In genomic region chr20:57708694-57709673, GRCh38 we compare ENCODE assay signal across 8 cellular contexts. TPM values are rescaled to one million over a fixed set of nuclear protein-coding genes. Genes with fewer than 3 reads are reported as not detected.
A peak's percentile ranks its signal among the peaks of the same experiment; 100 is the strongest.
DNase-seq lines count a peak whose midpoint lies in the region; ATAC-seq and TF ChIP-seq lines count a peak whose summit lies in the region.

No MANE protein-coding gene starts in this region.

- no peaks in the 10 kb centered on the region for H3K9me3 Mint-ChIP-seq in stimulated activated memory B cell treated with anti-CD40 and anti-IgM and Interleukin-4, amounts not matched to agents 10 μg/mL and 1 μg/mL and 100 μg/mL, for 72 hours

- ATAC-seq in GM19035 (IDR thresholded peaks at IDR 0.05; ENCODE audit: unreplicated experiment) = peak; percentile 10
- no peak for ATAC-seq in RWPE2 (ENCODE audit: low read depth)
- ATAC-seq in body of pancreas = peak; percentile 7
- peak; percentile 38 for ATAC-seq in left colon
- peak; percentile 3 for ATAC-seq in stimulated activated memory B cell treated with anti-CD40 and anti-IgM and Interleukin-4, amounts not matched to agents 10 μg/mL and 1 μg/mL and 100 μg/mL, for 72 hours
- ATAC-seq in GM21360 (IDR thresholded peaks at IDR 0.05; ENCODE audit: unreplicated experiment) = no peak

- peak in 1 of 3 donors; percentile 11 for TF ChIP-seq POLR2A in body of pancreas (IDR thresholded peaks at IDR 0.05)

- DNase-seq in RWPE2 (ENCODE audit: low spot score) = no peak
- peak in 3 of 4 donors; percentile 20 to 45 (median 32) for DNase-seq in body of pancreas
- peak in 1 of 2 donors; percentile 57 for DNase-seq in left colon
- DNase-seq in RKO (ENCODE audit: low spot score) = no peak
- DNase-seq in AML-193 (lab: John Stamatoyannopoulos, UW) = no peak

- peaks cover 69% of the 10 kb centered on the region for H3K4me1 Mint-ChIP-seq in stimulated activated memory B cell treated with anti-CD40 and anti-IgM and Interleukin-4, amounts not matched to agents 10 μg/mL and 1 μg/mL and 100 μg/mL, for 72 hours

- no peaks in the 10 kb centered on the region for H3K9me3 ChIP-seq in RWPE2 (ENCODE audit: severe bottlenecking)
- no peaks in the 10 kb centered on the region for H3K9me3 ChIP-seq in body of pancreas

- TF ChIP-seq CTCF in RWPE2 (IDR thresholded peaks at IDR 0.05; ENCODE audit: poor library complexity, severe bottlenecking) (no peak), body of pancreas (IDR thresholded peaks at IDR 0.05) (no peak)

- H3K27ac Mint-ChIP-seq in stimulated activated memory B cell treated with anti-CD40 and anti-IgM and Interleukin-4, amounts not matched to agents 10 μg/mL and 1 μg/mL and 100 μg/mL, for 72 hours = peak overlapping the region; percentile 96

- peak overlapping the region; percentile 85 for H3K4me3 ChIP-seq in RWPE2 (ENCODE audit: severe bottlenecking)
- H3K4me3 ChIP-seq in body of pancreas = peak overlapping the region; percentile 10 to 13

- H3K4me3 Mint-ChIP-seq in stimulated activated memory B cell treated with anti-CD40 and anti-IgM and Interleukin-4, amounts not matched to agents 10 μg/mL and 1 μg/mL and 100 μg/mL, for 72 hours = peak overlapping the region; percentile 98

- H3K27ac ChIP-seq in RWPE2 (ENCODE audit: poor library complexity, severe bottlenecking) (peak overlapping the region; percentile 100), body of pancreas (peak overlapping the region; percentile 70 to 93 (median 89))

- no peaks in the 10 kb centered on the region for H3K27me3 ChIP-seq in RWPE2 (ENCODE audit: insufficient read depth, poor library complexity, severe bottlenecking)
- H3K27me3 ChIP-seq in body of pancreas = no peaks in the 10 kb centered on the region

- intact Hi-C loops in body of pancreas (cut with DNase I) (no loop called here), left colon (cut with DNase I, micrococcal nuclease) (no loop called here)

- peaks cover 19% of the 10 kb centered on the region for H3K27me3 Mint-ChIP-seq in stimulated activated memory B cell treated with anti-CD40 and anti-IgM and Interleukin-4, amounts not matched to agents 10 μg/mL and 1 μg/mL and 100 μg/mL, for 72 hours

- H3K36me3 Mint-ChIP-seq in stimulated activated memory B cell treated with anti-CD40 and anti-IgM and Interleukin-4, amounts not matched to agents 10 μg/mL and 1 μg/mL and 100 μg/mL, for 72 hours = no peaks in the 10 kb centered on the region

- 6 to 17% methylated on average over 11 to 104 of the region's 108 CpGs for WGBS in body of pancreas, 2 donors

- peaks cover 62% of the 10 kb centered on the region for H3K4me1 ChIP-seq in RWPE2 (ENCODE audit: insufficient read depth, poor library complexity, severe bottlenecking)
- peaks cover 55% of the 10 kb centered on the region for H3K4me1 ChIP-seq in body of pancreas

- peaks cover 49% of the 10 kb centered on the region for H3K36me3 ChIP-seq in RWPE2 (ENCODE audit: low read depth)
- no peaks in the 10 kb centered on the region for H3K36me3 ChIP-seq in body of pancreas (replicated peaks in 1 of 2; ENCODE audit: insufficient read depth in 1 of 2, low read depth in 2 of 2)

RNA-seq across cellular contexts. Expression of gene PMEPA1, which starts 0.8 kb away (rescaled TPM):
- total RNA-seq in body of pancreas (10 to 100 TPM; 22.7 to 23.9 TPM), left colon (10 to 100 TPM; 15.0 to 41.6 TPM)

Comparison
In these comparisons a context has a peak if more than half of its experiments do, and no peak if none do; other contexts are left out.
1. ATAC-seq: peak in GM19035 (single experiment), body of pancreas (single experiment), left colon (single experiment) and stimulated activated memory B cell treated with anti-CD40 and anti-IgM and Interleukin-4, amounts not matched to agents 10 μg/mL and 1 μg/mL and 100 μg/mL, for 72 hours (single experiment); none in RWPE2 (single experiment) and GM21360 (single experiment).
2. DNase-seq: peak in body of pancreas (3 of 4); none in RWPE2 (single experiment), RKO (single experiment) and AML-193 (0 of 2).